In genomic region chr2:109242654-109243331, GRCh38 we compare ENCODE assay signal across 9 cellular contexts.
DNase-seq lines count a peak whose midpoint lies in the region; ATAC-seq lines count a peak whose summit lies in the region.
"Had no signal": no experiment of that assay in that cellular context is flagged by ENCODE, and none has a peak within 500 bp of the region (broad histone marks: within the 10 kb centered on the region; RNA-seq: fewer than 3 reads in every experiment).

No MANE protein-coding gene starts in this region.

- intact Hi-C loops in sciatic nerve (cut with DNase I), result no loop called here

- H3K4me1 ChIP-seq in adipocyte (ENCODE audit: control insufficient read depth, insufficient read depth, low read length), result peaks cover 50% of the 10 kb centered on the region

- peak; percentile 94 for DNase-seq in EH (ENCODE audit: low read depth)
- peak; percentile 97 for DNase-seq in adipocyte (ENCODE audit: low read depth)
- peak; percentile 26 for DNase-seq in glomerular visceral epithelial cell (ENCODE audit: extremely low spot score)
- DNase-seq in sciatic nerve (ENCODE audit: low spot score), result no peak
- no peak for DNase-seq in stimulated activated CD4-positive, alpha-beta T cell treated with anti-CD3 and anti-CD28 coated beads, Interleukin-4, amount 100 ng/mL, for 1 hour
- no peak for DNase-seq in activated CD4-positive, alpha-beta T cell treated with anti-CD3 and anti-CD28 coated beads, Interleukin-2, amount 50 U/mL, for 48 hours
- DNase-seq in T-helper 1 cell, result no peak

- H3K4me3 ChIP-seq in adipocyte (ENCODE audit: low read length), result peak overlapping the region; percentile 69
- H3K4me3 ChIP-seq: ovary had no signal

- no peaks in the 10 kb centered on the region for H3K27me3 ChIP-seq in adipocyte (replicated peaks; ENCODE audit: control insufficient read depth, insufficient read depth, low read length)
- H3K27me3 ChIP-seq: ovary had no signal

- H3K9ac ChIP-seq in adipocyte (ENCODE audit: low read length), result peak overlapping the region; percentile 77

- no peaks in the 10 kb centered on the region for H3K36me3 ChIP-seq in adipocyte (ENCODE audit: control insufficient read depth, insufficient read depth, low read length, severe bottlenecking)
- H3K36me3 ChIP-seq: ovary had no signal

- H3K9me3 ChIP-seq in adipocyte (ENCODE audit: control insufficient read depth, low read length), result no peaks in the 10 kb centered on the region
- H3K9me3 ChIP-seq: ovary had no signal

- ATAC-seq in sciatic nerve, result peak; percentile 81
- no peak for ATAC-seq in HG03439 (IDR thresholded peaks at IDR 0.05; ENCODE audit: unreplicated experiment)

Comparison
In these comparisons a context has a peak if more than half of its experiments do, and no peak if none do; other contexts are left out.
1. DNase-seq: peak in EH (single experiment), adipocyte (single experiment) and glomerular visceral epithelial cell (single experiment); none in sciatic nerve (single experiment), stimulated activated CD4-positive, alpha-beta T cell treated with anti-CD3 and anti-CD28 coated beads, Interleukin-4, amount 100 ng/mL, for 1 hour (single experiment), activated CD4-positive, alpha-beta T cell treated with anti-CD3 and anti-CD28 coated beads, Interleukin-2, amount 50 U/mL, for 48 hours (0 of 2) and T-helper 1 cell (0 of 5).